In genomic region chr1:21607549-21608529, GRCh38 we compare ENCODE assay signal across 8 cellular contexts.
A peak's percentile ranks its signal among the peaks of the same experiment; 100 is the strongest.
DNase-seq lines count a peak whose midpoint lies in the region; ATAC-seq and TF ChIP-seq lines count a peak whose summit lies in the region.

No MANE protein-coding gene starts in this region.

- peak overlapping the region; percentile 32 for H3K4me2 ChIP-seq in OCI-LY3 (ENCODE audit: low read length)

- no peaks in the 10 kb centered on the region for H3K9me3 Mint-ChIP-seq in Calu3 (ENCODE audit: low read depth, unreplicated experiment)

- peaks cover 30% of the 10 kb centered on the region for H3K36me3 Mint-ChIP-seq in Calu3 (ENCODE audit: insufficient read depth, unreplicated experiment)

- no peak for ATAC-seq in HG03097 (IDR thresholded peaks at IDR 0.05; ENCODE audit: low FRiP score, unreplicated experiment)

- no peak overlapping the region for H3K9ac ChIP-seq in OCI-LY3 (ENCODE audit: low read length)
- H3K9ac ChIP-seq in iPS-18a (ENCODE audit: low read length) = no peak overlapping the region

- CTCF ChIA-PET in Calu3 (lab: Charles Lee) = no interaction called here

- no peaks in the 10 kb centered on the region for H3K9me3 ChIP-seq in OCI-LY3 (ENCODE audit: insufficient read depth, low read length)
- no peaks in the 10 kb centered on the region for H3K9me3 ChIP-seq in iPS-18a (ENCODE audit: control insufficient read depth, low read depth, low read length)

- H3K36me3 ChIP-seq in OCI-LY3 (replicated peaks; ENCODE audit: low read depth, low read length) (no peaks in the 10 kb centered on the region), iPS-18a (ENCODE audit: control insufficient read depth, low read depth, low read length) (no peaks in the 10 kb centered on the region)

- H3K4me1 ChIP-seq in OCI-LY3 (ENCODE audit: low read length) = no peaks in the 10 kb centered on the region
- H3K4me1 ChIP-seq in iPS-18a (ENCODE audit: control insufficient read depth, low read depth, low read length) = peaks cover 6% of the 10 kb centered on the region

- H3K27ac ChIP-seq in OCI-LY3 (ENCODE audit: low read length) (no peak overlapping the region), iPS-18a (ENCODE audit: low read length) (peak overlapping the region; percentile 26)

- H3K79me2 ChIP-seq in OCI-LY3 (ENCODE audit: low read length) = no peaks in the 10 kb centered on the region

- H4K20me1 ChIP-seq in OCI-LY3 (ENCODE audit: insufficient read depth, low read length) = no peaks in the 10 kb centered on the region

- H3K4me3 Mint-ChIP-seq in Calu3 (ENCODE audit: low read depth, unreplicated experiment) = no peak overlapping the region

- peaks cover 22% of the 10 kb centered on the region for H3K4me1 Mint-ChIP-seq in Calu3 (ENCODE audit: low read depth, unreplicated experiment)

- H2AFZ ChIP-seq in OCI-LY3 (ENCODE audit: low read depth, low read length) = no peak overlapping the region

- intact Hi-C loops in Calu3 (cut with micrococcal nuclease; ENCODE audit: unreplicated experiment) = no loop called here

- BruUV-seq in Calu3 (replicated peaks; lab: Mats Ljungman, UMichigan) = no TSS peak

- no peak overlapping the region for H3K27ac Mint-ChIP-seq in Calu3 (ENCODE audit: unreplicated experiment)

- TF ChIP-seq CTCF in Calu3 (IDR thresholded peaks at IDR 0.05; ENCODE audit: unreplicated experiment) = no peak
- no peak for TF ChIP-seq CTCF in OCI-LY3 (IDR thresholded peaks at IDR 0.05; ENCODE audit: low read depth, low read length)

- H3K27me3 ChIP-seq in OCI-LY3 (ENCODE audit: low read depth, low read length) (no peaks in the 10 kb centered on the region), iPS-18a (ENCODE audit: control insufficient read depth, insufficient read depth, low read length) (no peaks in the 10 kb centered on the region)

- H3K4me3 ChIP-seq in OCI-LY3 (ENCODE audit: low read length) (no peak overlapping the region), iPS-18a (ENCODE audit: low read length) (peak overlapping the region; percentile 15)

- DNase-seq in Calu3 (peak; percentile 28), HCEC 1CT (peak; percentile 67), amniotic epithelial cell (ENCODE audit: low read depth) (peak; percentile 92), OCI-M2 (lab: John Stamatoyannopoulos, UW; ENCODE audit: unreplicated experiment) (no peak)
- peak; percentile 55 to 68 (median 61) for DNase-seq in stimulated activated CD4-positive, alpha-beta T cell treated with anti-CD3 and anti-CD28 coated beads, Interleukin-12 subunit alpha, Interleukin-12 subunit beta, amount 100 ng/mL, for 48 hours (ENCODE audit: low read depth in 2 of 3, low spot score in 1 of 3)

- H3K27me3 Mint-ChIP-seq in Calu3 (ENCODE audit: unreplicated experiment) = no peaks in the 10 kb centered on the region
